In genomic region chr2:64455031-64455332, GRCh38 we compare ENCODE assay signal across 8 cellular contexts. TPM values are rescaled to one million over a fixed set of nuclear protein-coding genes. Genes with fewer than 3 reads are reported as not detected.
DNase-seq lines count a peak whose midpoint lies in the region; ATAC-seq, FAIRE-seq and TF ChIP-seq lines count a peak whose summit lies in the region.

No MANE protein-coding gene starts in this region.

- peak overlapping the region; percentile 45 for H3K27ac Mint-ChIP-seq in Caco-2 (ENCODE audit: unreplicated experiment)

- no TSS peak for BruUV-seq in Caco-2 (replicated peaks; lab: Mats Ljungman, UMichigan)
- BruUV-seq in Panc1 (replicated peaks; lab: Mats Ljungman, UMichigan): no TSS peak

- peak overlapping the region; percentile 80 for H3K4me3 ChIP-seq in Caco-2 (ENCODE audit: low read depth, low read length)
- H3K4me3 ChIP-seq in Panc1 (ENCODE audit: low read depth in 2 of 2, low read length in 2 of 2): peak overlapping the region; percentile 35 to 59
- peak overlapping the region; percentile 68 to 73 for H3K4me3 ChIP-seq in esophagus (ENCODE audit: low read depth in 1 of 2, low read length in 2 of 2)
- H3K4me3 ChIP-seq in pancreas: peak overlapping the region; percentile 57 to 84 (median 70)

- H3K27me3 ChIP-seq in Caco-2 (replicated peaks; ENCODE audit: control insufficient read depth, insufficient read depth, low read length) (no peaks in the 10 kb centered on the region), Panc1 (ENCODE audit: control insufficient read depth, insufficient read depth, low read length) (no peaks in the 10 kb centered on the region), esophagus (ENCODE audit: control insufficient read depth in 1 of 2, insufficient read depth in 2 of 2, low read length in 2 of 2) (no peaks in the 10 kb centered on the region), pancreas (no peaks in the 10 kb centered on the region)

- intact Hi-C loops in Caco-2 (cut with micrococcal nuclease; ENCODE audit: unreplicated experiment) (loop anchor here (10.0 kb wide), 1 partner anchor 120 kb away; no protein-coding TSS in a partner anchor), Panc1 (cut with micrococcal nuclease; ENCODE audit: unreplicated experiment) (no loop called here), pancreas (cut with DNase I) (no loop called here)

- 32 to 37% methylated on average over 10 of the region's 10 CpGs for WGBS in esophagus, 2 donors
- WGBS in pancreas, 2 donors: 13 to 17% methylated on average over 10 of the region's 10 CpGs

- CTCF ChIA-PET in Caco-2 (lab: Charles Lee): interaction anchor here (1.2 kb wide), 1 partner anchor 16 kb away, joined by 3 read pairs; no protein-coding TSS in a partner anchor
- CTCF ChIA-PET in Panc1 (lab: Charles Lee): no interaction called here

- peak overlapping the region; percentile 94 for H3K4me3 Mint-ChIP-seq in Caco-2 (ENCODE audit: unreplicated experiment)

- H3K4me1 ChIP-seq in Caco-2: peaks cover 11% of the 10 kb centered on the region
- 0 out of 2 replicates have a peak, but pooled peaks cover 5% of the 10 kb centered on the region for H3K4me1 ChIP-seq in Panc1 (ENCODE audit: control insufficient read depth, insufficient read depth, low read length)
- no peaks in the 10 kb centered on the region for H3K4me1 ChIP-seq in esophagus (ENCODE audit: control insufficient read depth in 2 of 2, insufficient read depth in 2 of 2, low read length in 1 of 2)
- H3K4me1 ChIP-seq in pancreas: peaks cover 8 to 18% (median 8%) of the 10 kb centered on the region in 3 donors

- H3K27ac ChIP-seq in Panc1 (ENCODE audit: low read length) (no peak overlapping the region), esophagus (ENCODE audit: low read depth in 2 of 2, low read length in 1 of 2) (peak overlapping the region; percentile 79 to 96), pancreas (peak overlapping the region; percentile 52 to 96 (median 78))

- in situ Hi-C loops in Panc1 (cut with HindIII; ENCODE audit: low pct_unique_long_range_greater_than_20kb, low sequenced_read_pairs): no loop called here

- H3K9me3 ChIP-seq in Caco-2: no peaks in the 10 kb centered on the region
- no peaks in the 10 kb centered on the region for H3K9me3 ChIP-seq in Panc1 (ENCODE audit: control insufficient read depth, insufficient read depth, low read depth, low read length)
- H3K9me3 ChIP-seq in esophagus (ENCODE audit: control insufficient read depth in 2 of 2, insufficient read depth in 1 of 2, low read depth in 1 of 2, low read length in 1 of 2): no peaks in the 10 kb centered on the region
- H3K9me3 ChIP-seq in pancreas: no peaks in the 10 kb centered on the region

- no peaks in the 10 kb centered on the region for H3K9me3 Mint-ChIP-seq in Caco-2 (ENCODE audit: unreplicated experiment)

- no peaks in the 10 kb centered on the region for H3K27me3 Mint-ChIP-seq in Caco-2 (ENCODE audit: insufficient read depth, unreplicated experiment)

- no peaks in the 10 kb centered on the region; the same call in 1 of the 2 replicates for H3K36me3 ChIP-seq in Caco-2 (ENCODE audit: control insufficient read depth, insufficient read depth, low read length)
- peaks cover 2% of the 10 kb centered on the region for H3K36me3 ChIP-seq in Panc1 (ENCODE audit: control insufficient read depth, insufficient read depth, low read length)
- H3K36me3 ChIP-seq in esophagus (ENCODE audit: control insufficient read depth in 2 of 2, insufficient read depth in 2 of 2, low read length in 1 of 2): peaks cover 0 to 3% of the 10 kb centered on the region in 2 donors
- H3K36me3 ChIP-seq in pancreas: peaks cover 0 to 4% (median 0%) of the 10 kb centered on the region in 3 donors

- DNase-seq in Caco-2 (no peak), Panc1 (ENCODE audit: low read depth, low spot score) (no peak), pancreas (no peak), DMS 273 (lab: John Stamatoyannopoulos, UW; ENCODE audit: unreplicated experiment) (no peak), NCI-H345 (lab: John Stamatoyannopoulos, UW) (no peak)

- TF ChIP-seq CTCF in Caco-2 (IDR thresholded peaks at IDR 0.05; ENCODE audit: insufficient read depth in 1 of 2, low read depth in 1 of 2, low read length in 1 of 2, severe bottlenecking in 1 of 2, unreplicated experiment in 1 of 2) (no peak), Panc1 (IDR thresholded peaks at IDR 0.05) (no peak), pancreas (IDR thresholded peaks at IDR 0.05) (no peak)

- ATAC-seq in Panc1: no peak
- no peak for ATAC-seq in pancreas
- no peak for ATAC-seq in GM18867 (IDR thresholded peaks at IDR 0.05; ENCODE audit: unreplicated experiment)
- no peak for ATAC-seq in GM21737 (IDR thresholded peaks at IDR 0.05; ENCODE audit: unreplicated experiment)

- H3K36me3 Mint-ChIP-seq in Caco-2 (ENCODE audit: insufficient read depth, unreplicated experiment): peaks cover 19% of the 10 kb centered on the region

- POLR2A ChIA-PET in Caco-2 (lab: Charles Lee) (no interaction called here), Panc1 (lab: Charles Lee) (no interaction called here)

- FAIRE-seq in pancreas (lab: Jason Lieb, UNC): no peak

- H3K4me1 Mint-ChIP-seq in Caco-2 (ENCODE audit: low read depth, unreplicated experiment): peaks cover 13% of the 10 kb centered on the region

RNA-seq across cellular contexts. Expression of gene LGALSL, which starts 1.0 kb away (rescaled TPM):
- total RNA-seq in Caco-2 (2022) (36.9 and 37.2 TPM in 2 replicates), Panc1 (2021; ENCODE audit: unreplicated experiment) (5.3 TPM), pancreas (1 to 10 TPM; 4.9 to 7.3 (median 5.8) TPM)
- 5.3 TPM for polyA plus RNA-seq in Panc1 (2012; ENCODE audit: insufficient read length)
- polyA plus RNA-seq in esophagus (10 to 100 TPM; 16.8 to 21.4 TPM), pancreas (1 to 10 TPM; 3.5 to 8.6 TPM)
